8 cellular contexts compared by ENCODE assay signal in genomic region chr11:33016654-33017053, GRCh38. TPM values are rescaled to one million over a fixed set of nuclear protein-coding genes. Genes with fewer than 3 reads are reported as not detected.
A peak's percentile ranks its signal among the peaks of the same experiment; 100 is the strongest.
DNase-seq lines count a peak whose midpoint lies in the region; ATAC-seq and TF ChIP-seq lines count a peak whose summit lies in the region.

No MANE protein-coding gene starts in this region.

- H2BK5ac ChIP-seq in trophoblast cell (ENCODE audit: low read depth, low read length, poor library complexity) = no peak overlapping the region

- H2BK120ac ChIP-seq in trophoblast cell (ENCODE audit: insufficient read depth, low read length, poor library complexity) = no peak overlapping the region

- no peak overlapping the region for H4K12ac ChIP-seq in trophoblast cell (ENCODE audit: low read depth, low read length)

- no peak overlapping the region for H2AK5ac ChIP-seq in trophoblast cell (ENCODE audit: low read length)

- no peak overlapping the region for H2AFZ ChIP-seq in trophoblast cell (ENCODE audit: insufficient read depth, low read length, poor library complexity)

- H3K4me3 Mint-ChIP-seq in Caco-2 (ENCODE audit: unreplicated experiment) = peak overlapping the region; percentile 98

- no peak overlapping the region for H3K4ac ChIP-seq in trophoblast cell (ENCODE audit: low read depth, low read length)

- CTCF ChIA-PET in Caco-2 (lab: Charles Lee) = interaction anchor here (1.0 to 1.6 kb wide), 4 partner anchors 23 to 73 kb away, joined by 3 to 15 read pairs (median 10); partner anchors contain the start of gene TCP11L1

- no peaks in the 10 kb centered on the region for H3K9me3 Mint-ChIP-seq in Caco-2 (ENCODE audit: unreplicated experiment)

- POLR2A ChIA-PET in Caco-2 (lab: Charles Lee) = interaction anchor here (0.9 to 1.5 kb wide), 6 partner anchors 13 to 144 kb away, joined by 3 to 31 read pairs (median 6); partner anchors contain the start of genes CSTF3 and TCP11L1

- no peaks in the 10 kb centered on the region for H3K79me2 ChIP-seq in trophoblast cell (ENCODE audit: control insufficient read depth, insufficient read depth, low read length, poor library complexity)

- no peak overlapping the region for H3K23ac ChIP-seq in trophoblast cell (ENCODE audit: low read length)

- H3K27me3 ChIP-seq in Caco-2 (replicated peaks; ENCODE audit: control insufficient read depth, insufficient read depth, low read length) (no peaks in the 10 kb centered on the region), esophagus muscularis mucosa (no peaks in the 10 kb centered on the region), trophoblast cell (ENCODE audit: insufficient read depth, low read length) (no peaks in the 10 kb centered on the region)

- H3K4me3 ChIP-seq in Caco-2 (ENCODE audit: low read depth, low read length) (peak overlapping the region; percentile 73), esophagus muscularis mucosa (peak overlapping the region; percentile 62 to 82 (median 77)), trophoblast cell (ENCODE audit: low read depth, low read length) (no peak overlapping the region)

- peaks cover 4% of the 10 kb centered on the region for H3K79me1 ChIP-seq in trophoblast cell (ENCODE audit: low read length)

- no peak overlapping the region for H4K91ac ChIP-seq in trophoblast cell (ENCODE audit: low read depth, low read length)

- no peak overlapping the region for H3K14ac ChIP-seq in trophoblast cell (ENCODE audit: low read length)

- BruUV-seq in Caco-2 (replicated peaks; lab: Mats Ljungman, UMichigan) = TSS peak; percentile 34

- no peaks in the 10 kb centered on the region for H3K36me3 ChIP-seq in Caco-2 (ENCODE audit: control insufficient read depth, insufficient read depth, low read length)
- no peaks in the 10 kb centered on the region for H3K36me3 ChIP-seq in esophagus muscularis mucosa
- H3K36me3 ChIP-seq in trophoblast cell (ENCODE audit: control insufficient read depth in 1 of 2, insufficient read depth in 2 of 2, low read length in 2 of 2) = no peaks in the 10 kb centered on the region

- peaks cover 22% of the 10 kb centered on the region; the same call in 1 of the 2 replicates for H3K4me1 ChIP-seq in Caco-2
- H3K4me1 ChIP-seq in esophagus muscularis mucosa = peaks cover 9 to 19% (median 15%) of the 10 kb centered on the region in 4 donors
- H3K4me1 ChIP-seq in trophoblast cell (ENCODE audit: control insufficient read depth in 1 of 2, insufficient read depth in 2 of 2, low read length in 2 of 2) = peaks cover 2 to 11% of the 10 kb centered on the region in 2 experiments

- H3K4me1 Mint-ChIP-seq in Caco-2 (ENCODE audit: low read depth, unreplicated experiment) = peaks cover 21% of the 10 kb centered on the region

- H3K9me3 ChIP-seq in Caco-2 (no peaks in the 10 kb centered on the region), esophagus muscularis mucosa (no peaks in the 10 kb centered on the region), trophoblast cell (ENCODE audit: insufficient read depth, low read depth, low read length) (no peaks in the 10 kb centered on the region)

- intact Hi-C loops in Caco-2 (cut with micrococcal nuclease; ENCODE audit: unreplicated experiment) = loop anchor here (1.0 to 2.0 kb wide), 2 partner anchors 23 to 56 kb away; partner anchors contain the start of gene TCP11L1
- intact Hi-C loops in esophagus muscularis mucosa (cut with DNase I) = no loop called here

- no peaks in the 10 kb centered on the region for H3K27me3 Mint-ChIP-seq in Caco-2 (ENCODE audit: insufficient read depth, unreplicated experiment)

- H3K4me2 ChIP-seq in trophoblast cell (ENCODE audit: low read length) = peak overlapping the region; percentile 87

- H3K27ac ChIP-seq in esophagus muscularis mucosa (replicated peaks in 1 of 4) (peak overlapping the region in 2 of 4 donors; percentile 64 to 79), trophoblast cell (ENCODE audit: low read depth, low read length) (no peak overlapping the region)

- TF ChIP-seq CTCF in Caco-2 (IDR thresholded peaks at IDR 0.05; ENCODE audit: insufficient read depth in 1 of 2, low read depth in 1 of 2, low read length in 1 of 2, severe bottlenecking in 1 of 2, unreplicated experiment in 1 of 2) (no peak), esophagus muscularis mucosa (IDR thresholded peaks at IDR 0.05) (no peak)

- no peak for DNase-seq in Caco-2
- DNase-seq in RPMI7951 (ENCODE audit: low read depth) = peak; percentile 22
- no peak for DNase-seq in esophagus muscularis mucosa (ENCODE audit: extremely low spot score)
- DNase-seq in trophoblast cell = peak in 1 of 2 donors; percentile 44
- DNase-seq in NCI-H446 (lab: John Stamatoyannopoulos, UW) = no peak
- no peak for DNase-seq in hepatic stellate cell (ENCODE audit: low spot score)

- H3K18ac ChIP-seq in trophoblast cell (ENCODE audit: low read length) = no peak overlapping the region

- ATAC-seq in HG03175 (IDR thresholded peaks at IDR 0.05; ENCODE audit: unreplicated experiment) = no peak
- ATAC-seq in GM19467 (IDR thresholded peaks at IDR 0.05; ENCODE audit: unreplicated experiment) = no peak

- H3K9ac ChIP-seq in trophoblast cell (ENCODE audit: low read length) = no peak overlapping the region

- WGBS in esophagus muscularis mucosa = 44% methylated on average over 4 of the region's 4 CpGs
- WGBS in trophoblast cell (ENCODE audit: extremely low coverage, insufficient coverage, insufficient read length) = no CpG with 5 or more reads among the region's 4 CpGs

- no peak overlapping the region for H4K8ac ChIP-seq in trophoblast cell (ENCODE audit: low read depth, low read length)

- peaks cover 13% of the 10 kb centered on the region for H3K36me3 Mint-ChIP-seq in Caco-2 (ENCODE audit: insufficient read depth, unreplicated experiment)

- no peak for TF ChIP-seq POLR2A in esophagus muscularis mucosa (IDR thresholded peaks at IDR 0.05; ENCODE audit: low read depth)

- TF ChIP-seq EP300 in esophagus muscularis mucosa (IDR thresholded peaks at IDR 0.05) = no peak

- H3K27ac Mint-ChIP-seq in Caco-2 (ENCODE audit: unreplicated experiment) = peak overlapping the region; percentile 87

- H2BK12ac ChIP-seq in trophoblast cell (ENCODE audit: low read length) = no peak overlapping the region

RNA-seq across cellular contexts. Expression of gene DEPDC7, which starts 1.0 kb away (rescaled TPM):
- total RNA-seq in Caco-2 (2022) (17.0 and 17.2 TPM in 2 replicates), esophagus muscularis mucosa (1 to 10 TPM; 1.3 to 2.3 (median 1.8) TPM)
- total RNA-seq in RPMI7951 (2014; rRNA removed; shearing (Covaris generic)) = 14.7 TPM in 2 replicates
- 3.9 and 4.0 TPM in 2 replicates for polyA plus RNA-seq in trophoblast cell (2013)

RNA-seq across cellular contexts. Expression of gene TCP11L1, which starts 22.7 kb away (rescaled TPM):
- total RNA-seq in Caco-2 (2022) (22.8 and 25.0 TPM in 2 replicates), esophagus muscularis mucosa (10 to 100 TPM; 39.6 to 66.0 (median 58.3) TPM)
- total RNA-seq in RPMI7951 (2014; rRNA removed; shearing (Covaris generic)) = 12.4 and 18.5 TPM in 2 replicates
- polyA plus RNA-seq in trophoblast cell (2013) = 13.3 and 13.6 TPM in 2 replicates
